ENCODE assay signal across 14 cellular contexts in genomic region chr11:4030197-4030596, GRCh38.
DNase-seq lines count a peak whose midpoint lies in the region; ATAC-seq and TF ChIP-seq lines count a peak whose summit lies in the region.
"Had no signal": no experiment of that assay in that cellular context is flagged by ENCODE, and none has a peak within 500 bp of the region (broad histone marks: within the 10 kb centered on the region; RNA-seq: fewer than 3 reads in every experiment).

No MANE protein-coding gene starts in this region.

- H3K4me3 Mint-ChIP-seq in CD8-positive, alpha-beta T cell: no peak overlapping the region
- H3K4me3 Mint-ChIP-seq in central memory CD8-positive, alpha-beta T cell: no peak overlapping the region
- H3K4me3 Mint-ChIP-seq in HFFc6: no peak overlapping the region
- H3K4me3 Mint-ChIP-seq: CD4-positive, alpha-beta memory T cell had no signal

- DNase-seq in CD8-positive, alpha-beta T cell: no peak
- DNase-seq in COLO668 (lab: John Stamatoyannopoulos, UW; ENCODE audit: unreplicated experiment) (peak; percentile 5), MM.1S (peak; percentile 36), HFFc6 (no peak)
- no peak for DNase-seq in central memory CD8-positive, alpha-beta T cell (ENCODE audit: low spot score in 2 of 2)
- DNase-seq: BE2C; Caco-2; CD4-positive, alpha-beta memory T cell had no signal

- TF ChIP-seq CTCF in CD8-positive, alpha-beta T cell (IDR thresholded peaks at IDR 0.05): no peak
- TF ChIP-seq CTCF in MM.1S (IDR thresholded peaks at IDR 0.05; ENCODE audit: low read length) (no peak), HFFc6 (IDR thresholded peaks at IDR 0.05) (no peak)

- H3K4me2 ChIP-seq in MM.1S (ENCODE audit: low read depth, low read length): no peak overlapping the region
- H3K4me2 ChIP-seq: A549 had no signal

- ATAC-seq in CD8-positive, alpha-beta T cell: no peak
- no peak for ATAC-seq in central memory CD8-positive, alpha-beta T cell (replicated peaks; ENCODE audit: extremely low read depth, poor library complexity, severe bottlenecking)
- ATAC-seq in HG03196 (IDR thresholded peaks at IDR 0.05; ENCODE audit: unreplicated experiment): no peak
- ATAC-seq in GM21619 (IDR thresholded peaks at IDR 0.05; ENCODE audit: unreplicated experiment): no peak
- ATAC-seq: A549, GM12878 had no signal

- H3K9me3 Mint-ChIP-seq in CD8-positive, alpha-beta T cell: peaks cover 4% of the 10 kb centered on the region
- H3K9me3 Mint-ChIP-seq in central memory CD8-positive, alpha-beta T cell: no peaks in the 10 kb centered on the region
- peaks cover 8% of the 10 kb centered on the region; the same call in 1 of the 2 replicates for H3K9me3 Mint-ChIP-seq in HFFc6

- no peaks in the 10 kb centered on the region for H4K20me1 ChIP-seq in MM.1S (ENCODE audit: insufficient read depth, low read length)

- H3K79me2 ChIP-seq in MM.1S (ENCODE audit: low read length): peaks cover 17% of the 10 kb centered on the region

- H3K36me3 Mint-ChIP-seq in CD8-positive, alpha-beta T cell: peaks cover 64% of the 10 kb centered on the region
- H3K36me3 Mint-ChIP-seq in central memory CD8-positive, alpha-beta T cell (ENCODE audit: insufficient read depth): peaks cover 13% of the 10 kb centered on the region
- peaks cover 11% of the 10 kb centered on the region; the same call in 1 of the 2 replicates for H3K36me3 Mint-ChIP-seq in HFFc6 (ENCODE audit: low read depth)

- POLR2A ChIA-PET in CD8-positive, alpha-beta T cell (lab: Charles Lee): no interaction called here

- no peaks in the 10 kb centered on the region for H3K4me1 ChIP-seq in CD8-positive, alpha-beta T cell (ENCODE audit: insufficient read depth, low read length)
- H3K4me1 ChIP-seq in MM.1S (ENCODE audit: low read length): no peaks in the 10 kb centered on the region
- H3K4me1 ChIP-seq: A549, BE2C, Caco-2, HAP-1 had no signal

- no peaks in the 10 kb centered on the region for H3K27me3 ChIP-seq in CD8-positive, alpha-beta T cell (ENCODE audit: insufficient read depth, low read length)
- H3K27me3 ChIP-seq in MM.1S (replicated peaks; ENCODE audit: insufficient read depth, low read length): no peaks in the 10 kb centered on the region
- H3K27me3 ChIP-seq: BE2C had no signal

- intact Hi-C loops in CD8-positive, alpha-beta T cell (cut with DNase I, micrococcal nuclease): loop anchor here in 1 of 2 experiments (1.0 kb wide), 1 partner anchor 11 kb away; no protein-coding TSS in a partner anchor

- H3K36me3 ChIP-seq in CD8-positive, alpha-beta T cell (ENCODE audit: insufficient read depth, low read length): peaks cover 10% of the 10 kb centered on the region
- no peaks in the 10 kb centered on the region for H3K36me3 ChIP-seq in MM.1S (replicated peaks; ENCODE audit: insufficient read depth, low read length)
- H3K36me3 ChIP-seq: BE2C, HAP-1 had no signal

- H3K27ac Mint-ChIP-seq in CD8-positive, alpha-beta T cell: peak overlapping the region; percentile 13
- H3K27ac Mint-ChIP-seq in central memory CD8-positive, alpha-beta T cell (ENCODE audit: low read depth): peak overlapping the region; percentile 38
- no peak overlapping the region for H3K27ac Mint-ChIP-seq in HFFc6

- H2AFZ ChIP-seq in MM.1S (ENCODE audit: low read length): no peak overlapping the region

- H3K4me1 Mint-ChIP-seq in CD8-positive, alpha-beta T cell (ENCODE audit: low read depth): peaks cover 22% of the 10 kb centered on the region
- H3K4me1 Mint-ChIP-seq in central memory CD8-positive, alpha-beta T cell: peaks cover 17% of the 10 kb centered on the region
- peaks cover 17% of the 10 kb centered on the region for H3K4me1 Mint-ChIP-seq in HFFc6 (ENCODE audit: low read depth)

- CTCF ChIA-PET in CD8-positive, alpha-beta T cell (lab: Charles Lee): interaction anchor here (1.1 kb wide), 1 partner anchor 42 kb away, joined by 4 read pairs; no protein-coding TSS in a partner anchor

- H3F3A ChIP-seq in MM.1S (ENCODE audit: insufficient read depth, low read length): no peaks in the 10 kb centered on the region

- H3K27ac ChIP-seq in CD8-positive, alpha-beta T cell (ENCODE audit: low read depth, low read length): no peak overlapping the region
- H3K27ac ChIP-seq in MM.1S (ENCODE audit: low read length): no peak overlapping the region
- H3K27ac ChIP-seq: A549, C4-2B had no signal

- no peaks in the 10 kb centered on the region for H3K9me3 ChIP-seq in CD8-positive, alpha-beta T cell (ENCODE audit: low read length)
- H3K9me3 ChIP-seq in MM.1S (replicated peaks; ENCODE audit: insufficient read depth, low read length): no peaks in the 10 kb centered on the region
- H3K9me3 ChIP-seq: BE2C, HAP-1 had no signal

- no peaks in the 10 kb centered on the region for H3K9me2 ChIP-seq in MM.1S (replicated peaks; ENCODE audit: insufficient read depth, low read length)

- H3K9ac ChIP-seq in MM.1S (ENCODE audit: low read length): no peak overlapping the region

- H3K4me3 ChIP-seq in CD8-positive, alpha-beta T cell (ENCODE audit: low read depth, low read length): no peak overlapping the region
- no peak overlapping the region for H3K4me3 ChIP-seq in MM.1S (ENCODE audit: low read length)
- H3K4me3 ChIP-seq: A549, GM12878, HAP-1 had no signal

- no peaks in the 10 kb centered on the region for H3K27me3 Mint-ChIP-seq in CD8-positive, alpha-beta T cell (ENCODE audit: low read depth)
- H3K27me3 Mint-ChIP-seq in central memory CD8-positive, alpha-beta T cell: no peaks in the 10 kb centered on the region
- H3K27me3 Mint-ChIP-seq in HFFc6 (ENCODE audit: insufficient read depth): no peaks in the 10 kb centered on the region
- H3K27me3 Mint-ChIP-seq: CD4-positive, alpha-beta memory T cell had no signal

Comparison
In these comparisons a context has a peak if more than half of its experiments do, and no peak if none do; other contexts are left out.
1. DNase-seq: peak in COLO668 (single experiment) and MM.1S (single experiment); none in CD8-positive, alpha-beta T cell (0 of 7), central memory CD8-positive, alpha-beta T cell (0 of 2) and HFFc6 (single experiment).